10 cellular contexts compared by ENCODE assay signal in the genomic region with DNA sequence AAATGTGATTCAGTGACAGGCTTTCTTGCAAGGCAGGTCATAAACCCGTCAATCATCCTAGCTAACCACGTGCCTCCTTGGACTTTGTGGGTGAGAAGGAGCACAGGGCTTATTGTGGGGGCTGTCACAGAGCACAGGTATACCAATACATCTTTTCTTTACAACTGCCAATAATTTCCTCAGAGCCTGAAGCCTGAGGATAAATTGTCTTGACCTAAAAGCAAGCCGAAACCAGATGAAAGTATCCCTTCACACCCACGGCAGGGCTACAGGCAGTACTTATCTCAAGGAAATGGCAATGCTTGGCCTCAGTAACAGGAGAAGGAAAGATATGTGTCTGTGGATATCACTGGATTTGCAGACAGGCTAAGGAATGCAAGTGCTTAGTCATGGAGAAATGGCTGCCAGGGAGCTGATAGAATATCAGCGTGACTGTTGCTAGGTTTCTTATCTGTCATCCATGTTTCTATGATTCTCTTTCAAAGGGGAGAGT.
DNase-seq lines count a peak whose midpoint lies in the region; FAIRE-seq and TF ChIP-seq lines count a peak whose summit lies in the region.
"Had no signal": no experiment of that assay in that cellular context is flagged by ENCODE, and none has a peak within 500 bp of the region (broad histone marks: within the 10 kb centered on the region; RNA-seq: fewer than 3 reads in every experiment).

No MANE protein-coding gene starts in this region.

- H3K9me3 Mint-ChIP-seq in MCF 10A (ENCODE audit: unreplicated experiment) = no peaks in the 10 kb centered on the region
- H3K9me3 Mint-ChIP-seq: activated CD4-positive, alpha-beta memory T cell treated with anti-CD3 and anti-CD28 coated beads, Interleukin-2, amount 10 ng/mL, durations not matched to agents 7 days and 5 days had no signal

- H3K4me1 Mint-ChIP-seq in MCF 10A (ENCODE audit: insufficient read depth, unreplicated experiment) = peaks cover 19% of the 10 kb centered on the region

- H3K4me3 ChIP-seq in breast epithelium (no peak overlapping the region), bronchial epithelial cell (ENCODE audit: low read depth, low read length) (no peak overlapping the region), uterus (no peak overlapping the region), BE2C (ENCODE audit: low read depth, low read length) (no peak overlapping the region)
- H3K4me3 ChIP-seq: BLaER1 had no signal

- H3K4me1 ChIP-seq in breast epithelium = no peaks in the 10 kb centered on the region
- peaks cover 4% of the 10 kb centered on the region in 2 donors for H3K4me1 ChIP-seq in uterus
- peaks cover 9% of the 10 kb centered on the region; the same call in 1 of the 2 replicates for H3K4me1 ChIP-seq in BE2C

- DNase-seq in MCF 10A (ENCODE audit: unreplicated experiment) (peak; percentile 49), breast epithelium (ENCODE audit: low spot score in 2 of 2) (no peak), bronchial epithelial cell (ENCODE audit: low read depth) (peak; percentile 88), kidney tubule cell (ENCODE audit: low spot score) (peak; percentile 87), uterus (peak in 1 of 2 donors; percentile 29), BE2C (no peak)
- DNase-seq in activated CD4-positive, alpha-beta T cell treated with anti-CD3 and anti-CD28 coated beads, Interleukin-2, amount 50 U/mL, for 48 hours = no peak
- no peak for DNase-seq in effector CD4-positive, alpha-beta T cell
- DNase-seq: activated CD4-positive, alpha-beta memory T cell treated with anti-CD3 and anti-CD28 coated beads, Interleukin-2, amount 10 ng/mL, durations not matched to agents 7 days and 5 days had no signal

- intact Hi-C loops in MCF 10A (cut with micrococcal nuclease) (no loop called here), breast epithelium (cut with DNase I; ENCODE audit: low total_unique reads) (no loop called here), uterus (cut with DNase I; ENCODE audit: low total_unique reads) (no loop called here)

- peaks cover 0 to 6% of the 10 kb centered on the region in 2 donors for H3K9me3 ChIP-seq in breast epithelium
- no peaks in the 10 kb centered on the region for H3K9me3 ChIP-seq in uterus
- H3K9me3 ChIP-seq in BE2C = no peaks in the 10 kb centered on the region

- BruUV-seq in MCF 10A (replicated peaks; lab: Mats Ljungman, UMichigan) = no TSS peak

- no peak overlapping the region for H3K27ac ChIP-seq in breast epithelium
- H3K27ac ChIP-seq in uterus = peak overlapping the region; percentile 45 to 57
- H3K27ac ChIP-seq: BLaER1 had no signal

- no peak for TF ChIP-seq CTCF in MCF 10A (IDR thresholded peaks at IDR 0.05; ENCODE audit: unreplicated experiment)
- no peak for TF ChIP-seq CTCF in breast epithelium (IDR thresholded peaks at IDR 0.05)
- TF ChIP-seq CTCF in bronchial epithelial cell (IDR thresholded peaks at IDR 0.05; ENCODE audit: insufficient read depth, low read length, severe bottlenecking) = no peak
- TF ChIP-seq CTCF in uterus (IDR thresholded peaks at IDR 0.05) = no peak
- no peak for TF ChIP-seq CTCF in BE2C (IDR thresholded peaks at IDR 0.05; ENCODE audit: low read depth, low read length)

- no peak overlapping the region for H3K4me3 Mint-ChIP-seq in MCF 10A (ENCODE audit: unreplicated experiment)
- H3K4me3 Mint-ChIP-seq: activated CD4-positive, alpha-beta memory T cell treated with anti-CD3 and anti-CD28 coated beads, Interleukin-2, amount 10 ng/mL, durations not matched to agents 7 days and 5 days had no signal

- POLR2A ChIA-PET in MCF 10A (lab: Yijun Ruan, JAX) = interaction anchor here (0.7 to 5.0 kb wide), 4 partner anchors 18 to 220 kb away, joined by 3 to 32 read pairs (median 4); partner anchors contain the start of gene TNPO1

- H3K27me3 ChIP-seq in breast epithelium (no peaks in the 10 kb centered on the region), bronchial epithelial cell (ENCODE audit: control insufficient read depth, insufficient read depth, low read length) (no peaks in the 10 kb centered on the region), uterus (no peaks in the 10 kb centered on the region), BE2C (no peaks in the 10 kb centered on the region)
- H3K27me3 ChIP-seq: BLaER1 had no signal

- no peaks in the 10 kb centered on the region for H3K27me3 Mint-ChIP-seq in MCF 10A (ENCODE audit: insufficient read depth, unreplicated experiment)
- H3K27me3 Mint-ChIP-seq: activated CD4-positive, alpha-beta memory T cell treated with anti-CD3 and anti-CD28 coated beads, Interleukin-2, amount 10 ng/mL, durations not matched to agents 7 days and 5 days had no signal

- no peaks in the 10 kb centered on the region for H3K36me3 Mint-ChIP-seq in MCF 10A (ENCODE audit: insufficient read depth, unreplicated experiment)

- CTCF ChIA-PET in MCF 10A (lab: Yijun Ruan, JAX) = no interaction called here

- H3K36me3 ChIP-seq in breast epithelium (no peaks in the 10 kb centered on the region), bronchial epithelial cell (ENCODE audit: control insufficient read depth, insufficient read depth, low read length) (no peaks in the 10 kb centered on the region), uterus (no peaks in the 10 kb centered on the region), BE2C (no peaks in the 10 kb centered on the region)
- H3K36me3 ChIP-seq: BLaER1 had no signal

- TF ChIP-seq POLR2A in breast epithelium (IDR thresholded peaks at IDR 0.05) (no peak), uterus (IDR thresholded peaks at IDR 0.05) (no peak)

- H3K27ac Mint-ChIP-seq in MCF 10A (ENCODE audit: low read depth, unreplicated experiment) = no peak overlapping the region
- H3K27ac Mint-ChIP-seq: activated CD4-positive, alpha-beta memory T cell treated with anti-CD3 and anti-CD28 coated beads, Interleukin-2, amount 10 ng/mL, durations not matched to agents 7 days and 5 days had no signal

- no peak for FAIRE-seq in bronchial epithelial cell (lab: Jason Lieb, UNC)

Comparison
In these comparisons a context has a peak if more than half of its experiments do, and no peak if none do; other contexts are left out.
1. DNase-seq: peak in MCF 10A (single experiment), bronchial epithelial cell (single experiment) and kidney tubule cell (single experiment); none in breast epithelium (0 of 2), BE2C (single experiment), activated CD4-positive, alpha-beta T cell treated with anti-CD3 and anti-CD28 coated beads, Interleukin-2, amount 50 U/mL, for 48 hours (0 of 2) and effector CD4-positive, alpha-beta T cell (single experiment).
2. H3K27ac ChIP-seq: peak in uterus (2 of 2); none in breast epithelium (0 of 2).